Comparison of ENCODE assay signal across 16 cellular contexts in genomic region chr2:110170102-110170501, GRCh38. TPM values are rescaled to one million over a fixed set of nuclear protein-coding genes. Genes with fewer than 3 reads are reported as not detected.
DNase-seq lines count a peak whose midpoint lies in the region; ATAC-seq, FAIRE-seq and TF ChIP-seq lines count a peak whose summit lies in the region.
"Had no signal": no experiment of that assay in that cellular context is flagged by ENCODE, and none has a peak within 500 bp of the region (broad histone marks: within the 10 kb centered on the region; RNA-seq: fewer than 3 reads in every experiment).

No MANE protein-coding gene starts in this region.

- peaks cover 12% of the 10 kb centered on the region for H3K27me3 Mint-ChIP-seq in T-helper 17 cell
- no peaks in the 10 kb centered on the region for H3K27me3 Mint-ChIP-seq in stimulated activated memory B cell treated with anti-CD40 and anti-IgM and Interleukin-4, amounts not matched to agents 10 μg/mL and 1 μg/mL and 100 μg/mL, for 72 hours
- H3K27me3 Mint-ChIP-seq: CD4-positive, alpha-beta T cell had no signal

- H3K27ac Mint-ChIP-seq in T-helper 17 cell = no peak overlapping the region
- peak overlapping the region; percentile 1 for H3K27ac Mint-ChIP-seq in stimulated activated memory B cell treated with anti-CD40 and anti-IgM and Interleukin-4, amounts not matched to agents 10 μg/mL and 1 μg/mL and 100 μg/mL, for 72 hours
- H3K27ac Mint-ChIP-seq: CD4-positive, alpha-beta T cell had no signal

- intact Hi-C loops in HepG2 (cut with micrococcal nuclease; ENCODE audit: unreplicated experiment) = no loop called here
- intact Hi-C loops in right lobe of liver (cut with DNase I) = no loop called here
- intact Hi-C loops in left ventricle myocardium inferior (cut with micrococcal nuclease) = no loop called here

- no peak for TF ChIP-seq POLR2A in HepG2 (IDR thresholded peaks at IDR 0.05; ENCODE audit: insufficient read depth in 1 of 2, low read depth in 2 of 2, low read length in 2 of 2)
- TF ChIP-seq POLR2A in right lobe of liver (IDR thresholded peaks at IDR 0.05) = no peak

- peak overlapping the region; percentile 2 for H3K4me3 Mint-ChIP-seq in T-helper 17 cell
- peak overlapping the region; percentile 51 for H3K4me3 Mint-ChIP-seq in stimulated activated memory B cell treated with anti-CD40 and anti-IgM and Interleukin-4, amounts not matched to agents 10 μg/mL and 1 μg/mL and 100 μg/mL, for 72 hours
- H3K4me3 Mint-ChIP-seq: CD4-positive, alpha-beta T cell had no signal

- H3K9ac ChIP-seq in HepG2 (ENCODE audit: insufficient read depth, low read depth, low read length) = no peak overlapping the region

- FAIRE-seq in HepG2 (lab: Jason Lieb, UNC) = no peak
- FAIRE-seq: D721Med had no signal

- CTCF ChIA-PET in HepG2 (lab: Yijun Ruan, JAX; ENCODE audit: low intra/inter-chr PET ratio, low total read pairs) = no interaction called here

- no peak overlapping the region for H3K4me3 ChIP-seq in HepG2 (replicated peaks in 1 of 3; ENCODE audit: insufficient read depth in 1 of 3, low read depth in 2 of 3, low read length in 3 of 3)
- no peak overlapping the region for H3K4me3 ChIP-seq in right lobe of liver
- H3K4me3 ChIP-seq in left ventricle myocardium inferior = no peak overlapping the region

- H3K36me3 ChIP-seq in HepG2 (replicated peaks in 1 of 2; ENCODE audit: control insufficient read depth in 1 of 2, insufficient read depth in 2 of 2, low read length in 2 of 2) (no peaks in the 10 kb centered on the region), right lobe of liver (no peaks in the 10 kb centered on the region), left ventricle myocardium inferior (no peaks in the 10 kb centered on the region)

- H3K9me3 Mint-ChIP-seq in stimulated activated memory B cell treated with anti-CD40 and anti-IgM and Interleukin-4, amounts not matched to agents 10 μg/mL and 1 μg/mL and 100 μg/mL, for 72 hours = peaks cover 6% of the 10 kb centered on the region
- H3K9me3 Mint-ChIP-seq: CD4-positive, alpha-beta T cell had no signal

- H3K4me2 ChIP-seq in HepG2 (ENCODE audit: low read depth, low read length) = no peak overlapping the region

- POLR2A ChIA-PET in HepG2 (lab: Yijun Ruan, JAX) = no interaction called here

- in situ Hi-C loops in HepG2 (cut with HindIII; ENCODE audit: extremely low pct_ligation_motif_present, low pct_unique_long_range_greater_than_20kb) = no loop called here

- H2AFZ ChIP-seq in HepG2 (ENCODE audit: low read length) = no peak overlapping the region

- BruUV-seq in HepG2 (replicated peaks; lab: Mats Ljungman, UMichigan) = no TSS peak

- TF ChIP-seq EP300 in HepG2 (IDR thresholded peaks at IDR 0.05; ENCODE audit: low read depth in 2 of 2, low read length in 2 of 2) = no peak
- TF ChIP-seq EP300 in HepG2 (CRISPR knock-in tag; IDR thresholded peaks at IDR 0.05; ENCODE audit: borderline replicate concordance) = no peak

- H3K4me1 ChIP-seq in HepG2 (ENCODE audit: insufficient read depth, low read length) (no peaks in the 10 kb centered on the region), right lobe of liver (no peaks in the 10 kb centered on the region), left ventricle myocardium inferior (peaks cover 13% of the 10 kb centered on the region)

- WGBS in HepG2 (ENCODE audit: low lambda C conversion rate) = 26% methylated on average over 3 of the region's 3 CpGs
- 75% methylated on average over 3 of the region's 3 CpGs for WGBS in right lobe of liver (ENCODE audit: insufficient coverage, low coverage, low lambda C conversion rate, missing lambda C conversion rate)

- H3K27me3 ChIP-seq in HepG2 (ENCODE audit: control insufficient read depth in 1 of 2, insufficient read depth in 2 of 2, low read length in 2 of 2) = no peaks in the 10 kb centered on the region; a peak in 1 of 5 replicates
- H3K27me3 ChIP-seq in right lobe of liver = no peaks in the 10 kb centered on the region
- no peaks in the 10 kb centered on the region for H3K27me3 ChIP-seq in left ventricle myocardium inferior (ENCODE audit: low read depth)

- TF ChIP-seq RAD21 in HepG2 (CRISPR knock-in tag; IDR thresholded peaks at IDR 0.05) = no peak

- H4K20me1 ChIP-seq in HepG2 (ENCODE audit: insufficient read depth, low read length) = no peaks in the 10 kb centered on the region

- H3K9me3 ChIP-seq in HepG2 (ENCODE audit: low read length) (no peaks in the 10 kb centered on the region), right lobe of liver (no peaks in the 10 kb centered on the region), T-helper 17 cell (ENCODE audit: control insufficient read depth, low read length, poor library complexity, severe bottlenecking) (no peaks in the 10 kb centered on the region), left ventricle myocardium inferior (replicated peaks) (no peaks in the 10 kb centered on the region)

- ATAC-seq in HepG2 = no peak
- ATAC-seq in right lobe of liver = no peak
- ATAC-seq in T-helper 17 cell = no peak
- ATAC-seq in stimulated activated memory B cell treated with anti-CD40 and anti-IgM and Interleukin-4, amounts not matched to agents 10 μg/mL and 1 μg/mL and 100 μg/mL, for 72 hours = no peak

- H3K27ac ChIP-seq in HepG2 (ENCODE audit: extremely low read length, insufficient read depth, low read length) (no peak overlapping the region), right lobe of liver (no peak overlapping the region), left ventricle myocardium inferior (replicated peaks) (peak overlapping the region; percentile 33)
- H3K27ac ChIP-seq: HL-60 had no signal

- H3K36me3 Mint-ChIP-seq in T-helper 17 cell (ENCODE audit: low read depth) = no peaks in the 10 kb centered on the region
- H3K36me3 Mint-ChIP-seq in stimulated activated memory B cell treated with anti-CD40 and anti-IgM and Interleukin-4, amounts not matched to agents 10 μg/mL and 1 μg/mL and 100 μg/mL, for 72 hours = no peaks in the 10 kb centered on the region

- no peaks in the 10 kb centered on the region for H3K79me2 ChIP-seq in HepG2 (ENCODE audit: insufficient read depth, low read length)

- DNase-seq in HepG2 (ENCODE audit: low spot score) (no peak), right lobe of liver (no peak), T-helper 17 cell (no peak), left ventricle myocardium inferior (no peak), superior temporal gyrus (ENCODE audit: extremely low spot score) (no peak), C1 segment of cervical spinal cord (lab: John Stamatoyannopoulos, UW) (no peak), SK-N-DZ (ENCODE audit: low spot score) (no peak)
- DNase-seq: CD4-positive, alpha-beta T cell; KG1; NCI-H1105 treated with DMSO at 0.1 percent for 48 hours; NCI-H1930; NCI-H2171; NCI-H774 had no signal

- no peak for TF ChIP-seq CTCF in HepG2 (CRISPR knock-in tag; IDR thresholded peaks at IDR 0.05)
- no peak for TF ChIP-seq CTCF in right lobe of liver (IDR thresholded peaks at IDR 0.05)
- TF ChIP-seq CTCF in left ventricle myocardium inferior (IDR thresholded peaks at IDR 0.05; ENCODE audit: borderline replicate concordance) = no peak

- H3K4me1 Mint-ChIP-seq in T-helper 17 cell = peaks cover 4% of the 10 kb centered on the region
- peaks cover 7% of the 10 kb centered on the region for H3K4me1 Mint-ChIP-seq in stimulated activated memory B cell treated with anti-CD40 and anti-IgM and Interleukin-4, amounts not matched to agents 10 μg/mL and 1 μg/mL and 100 μg/mL, for 72 hours

RNA-seq across cellular contexts. Expression of gene NPHP1, which starts 34.7 kb away (rescaled TPM):
- total RNA-seq in HepG2 (2016; rRNA removed; fragmentation: Illumina TruSeq; extraction: Trizol) = 4.8 and 6.7 TPM in 2 replicates
- total RNA-seq in HepG2 (2016; cell fraction: cytosol; rRNA removed; fragmentation: Illumina TruSeq; extraction: Trizol; ENCODE audit: low read depth) = 0.97 and 1.5 TPM in 2 replicates
- 4.9 and 5.8 TPM in 2 replicates for total RNA-seq in HepG2 (2016; cell fraction: insoluble cytoplasmic fraction; rRNA removed; fragmentation: Illumina TruSeq; extraction: Trizol)
- 0.96 and 1.4 TPM in 2 replicates for total RNA-seq in HepG2 (2016; cell fraction: membrane; rRNA removed; fragmentation: Illumina TruSeq; extraction: Trizol)
- total RNA-seq in HepG2 (2016; cell fraction: nucleus; rRNA removed; fragmentation: Illumina TruSeq; extraction: Trizol) = 2.5 and 2.8 TPM in 2 replicates
- 1.6 and 2.7 TPM in 2 replicates for polyA plus RNA-seq in HepG2 (2011; rRNA removed)
- polyA plus RNA-seq in HepG2 (2011; cell fraction: cytosol; rRNA removed) = 0.60 and 0.88 TPM in 2 replicates
- polyA plus RNA-seq in HepG2 (2011; cell fraction: nucleus; rRNA removed) = 1.2 and 2.2 TPM in 2 replicates
- polyA plus RNA-seq in HepG2 (2012) = 1.9 TPM in 2 replicates
- 0.74 and 1.2 TPM in 2 replicates for polyA plus RNA-seq in HepG2 (2016; cell fraction: cytosol; fragmentation: Illumina TruSeq; extraction: Trizol; ENCODE audit: low read depth)
- polyA plus RNA-seq in HepG2 (2016; cell fraction: insoluble cytoplasmic fraction; fragmentation: Illumina TruSeq; extraction: Trizol; ENCODE audit: low read depth) = 5.2 and 6.9 TPM in 2 replicates
- polyA plus RNA-seq in HepG2 (2016; cell fraction: membrane; fragmentation: Illumina TruSeq; extraction: Trizol; ENCODE audit: low read depth) = 1.2 and 1.7 TPM in 2 replicates
- polyA plus RNA-seq in HepG2 (2016; cell fraction: nucleus; fragmentation: Illumina TruSeq; extraction: Trizol; ENCODE audit: insufficient read depth, low read depth) = 3.9 and 4.4 TPM in 2 replicates
- polyA minus RNA-seq in HepG2 (2011; rRNA and poly(A)+ RNA removed; ENCODE audit: low replicate concordance) = 0.26 and 0.37 TPM in 2 replicates
- 0.70 and 0.79 TPM in 2 replicates for polyA minus RNA-seq in HepG2 (2011; cell fraction: cytosol; rRNA and poly(A)+ RNA removed)
- 1.4 and 2.4 TPM in 2 replicates for polyA minus RNA-seq in HepG2 (2011; cell fraction: nucleus; rRNA and poly(A)+ RNA removed)
- total RNA-seq in right lobe of liver = 1 to 10 TPM in 2 of 6 experiments, under 1 TPM in 4; 0.06 to 1.9 (median 0.65) TPM
- total RNA-seq in T-helper 17 cell = 1 to 10 TPM in 1 of 2 donors, under 1 TPM in 1; 0.16 to 1.4 TPM
- 5.4 TPM for total RNA-seq in left ventricle myocardium inferior
- 0.48 and 0.58 TPM in 2 replicates for polyA plus RNA-seq in SK-N-DZ (2014; cell fraction: cytosol; rRNA removed)
- 1.7 and 3.1 TPM in 2 replicates for polyA plus RNA-seq in SK-N-DZ (2014; cell fraction: nucleus; rRNA removed)

RNA-seq across cellular contexts. Expression of gene MTLN, which starts 42.2 kb away (rescaled TPM):
- total RNA-seq in HepG2 (2016; rRNA removed; fragmentation: Illumina TruSeq; extraction: Trizol) = 47.1 and 50.4 TPM in 2 replicates
- total RNA-seq in HepG2 (2016; cell fraction: cytosol; rRNA removed; fragmentation: Illumina TruSeq; extraction: Trizol; ENCODE audit: low read depth) = 64.0 and 99.8 TPM in 2 replicates
- total RNA-seq in HepG2 (2016; cell fraction: insoluble cytoplasmic fraction; rRNA removed; fragmentation: Illumina TruSeq; extraction: Trizol) = 55.3 and 57.0 TPM in 2 replicates
- 63.6 and 76.4 TPM in 2 replicates for total RNA-seq in HepG2 (2016; cell fraction: membrane; rRNA removed; fragmentation: Illumina TruSeq; extraction: Trizol)
- total RNA-seq in HepG2 (2016; cell fraction: nucleus; rRNA removed; fragmentation: Illumina TruSeq; extraction: Trizol) = 20.8 and 26.1 TPM in 2 replicates
- polyA plus RNA-seq in HepG2 (2011; rRNA removed) = 37.1 and 47.4 TPM in 2 replicates
- polyA plus RNA-seq in HepG2 (2011; cell fraction: cytosol; rRNA removed) = 13.9 and 21.0 TPM in 2 replicates
- 28.2 and 28.9 TPM in 2 replicates for polyA plus RNA-seq in HepG2 (2011; cell fraction: nucleus; rRNA removed)
- polyA plus RNA-seq in HepG2 (2012) = 16.0 and 22.1 TPM in 2 replicates
- 49.7 and 76.6 TPM in 2 replicates for polyA plus RNA-seq in HepG2 (2016; cell fraction: cytosol; fragmentation: Illumina TruSeq; extraction: Trizol; ENCODE audit: low read depth)
- 30.0 and 34.8 TPM in 2 replicates for polyA plus RNA-seq in HepG2 (2016; cell fraction: insoluble cytoplasmic fraction; fragmentation: Illumina TruSeq; extraction: Trizol; ENCODE audit: low read depth)
- polyA plus RNA-seq in HepG2 (2016; cell fraction: membrane; fragmentation: Illumina TruSeq; extraction: Trizol; ENCODE audit: low read depth) = 44.6 and 52.6 TPM in 2 replicates
- 28.8 and 31.3 TPM in 2 replicates for polyA plus RNA-seq in HepG2 (2016; cell fraction: nucleus; fragmentation: Illumina TruSeq; extraction: Trizol; ENCODE audit: insufficient read depth, low read depth)
- 4.2 and 19.5 TPM in 2 replicates for polyA minus RNA-seq in HepG2 (2011; rRNA and poly(A)+ RNA removed; ENCODE audit: low replicate concordance)
- 8.3 and 10.7 TPM in 2 replicates for polyA minus RNA-seq in HepG2 (2011; cell fraction: cytosol; rRNA and poly(A)+ RNA removed)
- 8.0 and 9.2 TPM in 2 replicates for polyA minus RNA-seq in HepG2 (2011; cell fraction: nucleus; rRNA and poly(A)+ RNA removed)
- total RNA-seq in right lobe of liver = 10 to 100 TPM; 25.4 to 64.0 (median 38.0) TPM
- 10 to 100 TPM; 19.7 to 20.6 TPM for total RNA-seq in T-helper 17 cell
- total RNA-seq in left ventricle myocardium inferior = 204 TPM
- polyA plus RNA-seq in SK-N-DZ (2014; cell fraction: cytosol; rRNA removed) = 51.0 and 64.5 TPM in 2 replicates
- 41.5 and 44.2 TPM in 2 replicates for polyA plus RNA-seq in SK-N-DZ (2014; cell fraction: nucleus; rRNA removed)

RNA-seq across cellular contexts. Expression of gene MALL, which starts 54.5 kb away (rescaled TPM):
- total RNA-seq in HepG2 (2016; rRNA removed; fragmentation: Illumina TruSeq; extraction: Trizol) (not detected in 2 replicates), right lobe of liver (1 to 10 TPM; 1.1 to 3.1 (median 2.2) TPM), T-helper 17 cell (under 1 TPM; 0.12 to 0.13 TPM), left ventricle myocardium inferior (11.8 TPM)
- total RNA-seq in HepG2 (2016; cell fraction: cytosol; rRNA removed; fragmentation: Illumina TruSeq; extraction: Trizol; ENCODE audit: low read depth) = not detected in 2 replicates
- not detected in 2 replicates for total RNA-seq in HepG2 (2016; cell fraction: insoluble cytoplasmic fraction; rRNA removed; fragmentation: Illumina TruSeq; extraction: Trizol)
- not detected in 2 replicates for total RNA-seq in HepG2 (2016; cell fraction: membrane; rRNA removed; fragmentation: Illumina TruSeq; extraction: Trizol)
- total RNA-seq in HepG2 (2016; cell fraction: nucleus; rRNA removed; fragmentation: Illumina TruSeq; extraction: Trizol) = not detected in 2 replicates
- polyA plus RNA-seq in HepG2 (2011; rRNA removed) = not detected in 2 replicates
- polyA plus RNA-seq in HepG2 (2011; cell fraction: cytosol; rRNA removed) = not detected in 2 replicates
- not detected in 2 replicates for polyA plus RNA-seq in HepG2 (2011; cell fraction: nucleus; rRNA removed)
- polyA plus RNA-seq in HepG2 (2012) = not detected in 2 replicates
- polyA plus RNA-seq in HepG2 (2016; cell fraction: cytosol; fragmentation: Illumina TruSeq; extraction: Trizol; ENCODE audit: low read depth) = not detected in 2 replicates
- polyA plus RNA-seq in HepG2 (2016; cell fraction: insoluble cytoplasmic fraction; fragmentation: Illumina TruSeq; extraction: Trizol; ENCODE audit: low read depth) = not detected in 2 replicates
- not detected in 2 replicates for polyA plus RNA-seq in HepG2 (2016; cell fraction: membrane; fragmentation: Illumina TruSeq; extraction: Trizol; ENCODE audit: low read depth)
- not detected in 2 replicates for polyA plus RNA-seq in HepG2 (2016; cell fraction: nucleus; fragmentation: Illumina TruSeq; extraction: Trizol; ENCODE audit: insufficient read depth, low read depth)
- polyA minus RNA-seq in HepG2 (2011; rRNA and poly(A)+ RNA removed; ENCODE audit: low replicate concordance) = not detected in 2 replicates
- not detected in 2 replicates for polyA minus RNA-seq in HepG2 (2011; cell fraction: cytosol; rRNA and poly(A)+ RNA removed)
- not detected in 2 replicates for polyA minus RNA-seq in HepG2 (2011; cell fraction: nucleus; rRNA and poly(A)+ RNA removed)
- not detected in 2 replicates for polyA plus RNA-seq in SK-N-DZ (2014; cell fraction: cytosol; rRNA removed)
- 0.15 TPM in 1 of 2 replicates, not detected in the other for polyA plus RNA-seq in SK-N-DZ (2014; cell fraction: nucleus; rRNA removed)
- total RNA-seq: CD4-positive, alpha-beta T cell had no signal
